In genomic region chr4:10346023-10346422, GRCh38 we compare ENCODE assay signal across 21 cellular contexts.
DNase-seq lines count a peak whose midpoint lies in the region; ATAC-seq, FAIRE-seq and TF ChIP-seq lines count a peak whose summit lies in the region.
"Had no signal": no experiment of that assay in that cellular context is flagged by ENCODE, and none has a peak within 500 bp of the region (broad histone marks: within the 10 kb centered on the region; RNA-seq: fewer than 3 reads in every experiment).

No MANE protein-coding gene starts in this region.

- H3K36me3 ChIP-seq in BJ (ENCODE audit: control insufficient read depth, insufficient read depth, low read length) (no peaks in the 10 kb centered on the region), astrocyte (ENCODE audit: insufficient read depth, low read length) (no peaks in the 10 kb centered on the region), keratinocyte (ENCODE audit: control insufficient read depth in 2 of 2, extremely low read depth in 1 of 2, insufficient read depth in 2 of 2, low read length in 2 of 2) (no peaks in the 10 kb centered on the region), right atrium auricular region (no peaks in the 10 kb centered on the region)
- H3K36me3 ChIP-seq: neural progenitor cell, SJSA1 had no signal

- H3K4me3 Mint-ChIP-seq in astrocyte (ENCODE audit: unreplicated experiment), result no peak overlapping the region
- H3K4me3 Mint-ChIP-seq: activated CD8-positive, alpha-beta T cell treated with anti-CD3 and anti-CD28 coated beads for 36 hours; activated T-cell treated with anti-CD3 and anti-CD28 coated beads, Interleukin-2, amount 50 U/mL, for 24 hours; CD4-positive, CD25-positive, alpha-beta regulatory T cell; neural progenitor cell; stimulated activated memory B cell treated with anti-CD40 and anti-IgM and Interleukin-4, amounts not matched to agents 10 μg/mL and 1 μg/mL and 100 μg/mL, for 72 hours; WTC11 had no signal

- H3K27ac ChIP-seq in astrocyte (ENCODE audit: low read depth, low read length), result no peak overlapping the region
- H3K27ac ChIP-seq in keratinocyte (ENCODE audit: control insufficient read depth, insufficient read depth, low read length), result peak overlapping the region; percentile 62
- H3K27ac ChIP-seq in right atrium auricular region, result no peak overlapping the region
- H3K27ac ChIP-seq: neural progenitor cell, SJSA1 had no signal

- H2AFZ ChIP-seq in astrocyte (ENCODE audit: low read depth, low read length) (no peak overlapping the region), keratinocyte (ENCODE audit: control insufficient read depth, low read length) (no peak overlapping the region)
- H2AFZ ChIP-seq: neural progenitor cell had no signal

- no peaks in the 10 kb centered on the region for H3K9me1 ChIP-seq in keratinocyte (ENCODE audit: control insufficient read depth, extremely low read depth, insufficient read depth, low read length)

- ATAC-seq in activated CD4-positive, CD25-positive, alpha-beta regulatory T cell treated with anti-CD3 and anti-CD28 coated beads, Interleukin-2, amount 50 U/mL, for 24 hours, result no peak
- ATAC-seq: activated CD8-positive, alpha-beta T cell treated with anti-CD3 and anti-CD28 coated beads for 36 hours; stimulated activated memory B cell treated with anti-CD40 and anti-IgM and Interleukin-4, amounts not matched to agents 10 μg/mL and 1 μg/mL and 100 μg/mL, for 72 hours; WTC11 had no signal

- H3K9ac ChIP-seq in astrocyte (ENCODE audit: low read length) (no peak overlapping the region), keratinocyte (ENCODE audit: control insufficient read depth, extremely low read depth, insufficient read depth, low read length) (no peak overlapping the region)
- H3K9ac ChIP-seq: neural progenitor cell had no signal

- no peaks in the 10 kb centered on the region for H4K20me1 ChIP-seq in astrocyte (ENCODE audit: insufficient read depth, low read length)
- H4K20me1 ChIP-seq in keratinocyte (ENCODE audit: control insufficient read depth, extremely low read depth, insufficient read depth, low read length), result no peaks in the 10 kb centered on the region

- no peaks in the 10 kb centered on the region for H3K36me3 Mint-ChIP-seq in astrocyte (ENCODE audit: low read depth, unreplicated experiment)
- H3K36me3 Mint-ChIP-seq: CD4-positive, CD25-positive, alpha-beta regulatory T cell; neural progenitor cell; stimulated activated memory B cell treated with anti-CD40 and anti-IgM and Interleukin-4, amounts not matched to agents 10 μg/mL and 1 μg/mL and 100 μg/mL, for 72 hours; WTC11 had no signal

- CTCF ChIA-PET in BJ (lab: Yijun Ruan, JAX), result interaction anchor here (1.3 to 1.7 kb wide), 3 partner anchors 9 to 185 kb away, joined by 3 to 5 read pairs (median 4); no protein-coding TSS in a partner anchor

- no peak overlapping the region for H3K4me3 ChIP-seq in BJ (ENCODE audit: low read depth, low read length)
- no peak overlapping the region for H3K4me3 ChIP-seq in astrocyte (ENCODE audit: insufficient read depth, low read depth, low read length)
- H3K4me3 ChIP-seq in keratinocyte (ENCODE audit: control insufficient read depth in 2 of 3, extremely low read depth in 1 of 3, insufficient read depth in 2 of 3, low read depth in 1 of 3, low read length in 3 of 3), result no peak overlapping the region
- no peak overlapping the region for H3K4me3 ChIP-seq in right atrium auricular region
- H3K4me3 ChIP-seq: neural progenitor cell, SJSA1 had no signal

- H3K79me2 ChIP-seq in astrocyte (ENCODE audit: insufficient read depth, low read length), result no peaks in the 10 kb centered on the region
- H3K79me2 ChIP-seq in keratinocyte (ENCODE audit: control insufficient read depth, insufficient read depth, low read length), result no peaks in the 10 kb centered on the region

- H3K27me3 ChIP-seq in BJ (ENCODE audit: control insufficient read depth, insufficient read depth, low read length) (no peaks in the 10 kb centered on the region), astrocyte (ENCODE audit: insufficient read depth, low read length) (no peaks in the 10 kb centered on the region), keratinocyte (ENCODE audit: control insufficient read depth, extremely low read depth, insufficient read depth, low read length) (no peaks in the 10 kb centered on the region), right atrium auricular region (no peaks in the 10 kb centered on the region)
- H3K27me3 ChIP-seq: neural progenitor cell, SJSA1 had no signal

- peak; percentile 4 for DNase-seq in BJ (ENCODE audit: low read depth)
- peak; percentile 52 for DNase-seq in HPDE6-E6E7 (ENCODE audit: extremely low spot score)
- DNase-seq in astrocyte (ENCODE audit: low read depth), result no peak
- peak; percentile 44 for DNase-seq in keratinocyte (ENCODE audit: low read depth, low spot score)
- DNase-seq in right atrium auricular region (ENCODE audit: low spot score), result no peak
- DNase-seq in SKM-1 treated with dmso at 0.1 percent for 144 hours (lab: John Stamatoyannopoulos, UW; ENCODE audit: unreplicated experiment), result no peak
- DNase-seq in NOMO-1 treated with dmso at 0.1 percent for 144 hours (lab: John Stamatoyannopoulos, UW; ENCODE audit: unreplicated experiment), result no peak
- DNase-seq: activated CD8-positive, alpha-beta T cell treated with anti-CD3 and anti-CD28 coated beads for 36 hours; activated naive CD4-positive, alpha-beta T cell; activated T-cell treated with anti-CD3 and anti-CD28 coated beads, Interleukin-2, amount 50 U/mL, for 24 hours; anterior cingulate cortex; CD4-positive, CD25-positive, alpha-beta regulatory T cell; HCEC 1CT; NCI-H2171; NCI-H748 treated with DMSO at 0.1 percent for 48 hours; T-helper 2 cell had no signal

- no peak overlapping the region for H3K4me2 ChIP-seq in astrocyte (ENCODE audit: low read length)
- H3K4me2 ChIP-seq in keratinocyte (ENCODE audit: control insufficient read depth, extremely low read depth, insufficient read depth, low read depth, low read length), result no peak overlapping the region
- H3K4me2 ChIP-seq: neural progenitor cell had no signal

- peaks cover 7% of the 10 kb centered on the region for H3K27me3 Mint-ChIP-seq in astrocyte (ENCODE audit: low read depth, unreplicated experiment)
- H3K27me3 Mint-ChIP-seq: CD4-positive, CD25-positive, alpha-beta regulatory T cell; stimulated activated memory B cell treated with anti-CD40 and anti-IgM and Interleukin-4, amounts not matched to agents 10 μg/mL and 1 μg/mL and 100 μg/mL, for 72 hours had no signal

- TF ChIP-seq CTCF in BJ (IDR thresholded peaks at IDR 0.05; ENCODE audit: insufficient read depth, low read depth, low read length), result no peak
- TF ChIP-seq CTCF in astrocyte (IDR thresholded peaks at IDR 0.05; ENCODE audit: insufficient read depth, low read depth, low read length), result no peak
- TF ChIP-seq CTCF in keratinocyte (optimal IDR thresholded peaks at IDR 0.05 in 1 of 3, IDR thresholded peaks at IDR 0.05 in 1 of 3, conservative IDR thresholded peaks at IDR 0.05 in 1 of 3; ENCODE audit: extremely low read depth in 1 of 3, insufficient read depth in 2 of 3, low read length in 3 of 3), result no peak
- TF ChIP-seq CTCF in right atrium auricular region (IDR thresholded peaks at IDR 0.05), result no peak

- H3K9me3 Mint-ChIP-seq in astrocyte (ENCODE audit: unreplicated experiment), result peaks cover 6% of the 10 kb centered on the region
- H3K9me3 Mint-ChIP-seq: activated CD8-positive, alpha-beta T cell treated with anti-CD3 and anti-CD28 coated beads for 36 hours; activated T-cell treated with anti-CD3 and anti-CD28 coated beads, Interleukin-2, amount 50 U/mL, for 24 hours; neural progenitor cell; stimulated activated memory B cell treated with anti-CD40 and anti-IgM and Interleukin-4, amounts not matched to agents 10 μg/mL and 1 μg/mL and 100 μg/mL, for 72 hours had no signal

- H3K27ac Mint-ChIP-seq in astrocyte (ENCODE audit: unreplicated experiment), result peak overlapping the region; percentile 36
- H3K27ac Mint-ChIP-seq: activated CD8-positive, alpha-beta T cell treated with anti-CD3 and anti-CD28 coated beads for 36 hours; activated T-cell treated with anti-CD3 and anti-CD28 coated beads, Interleukin-2, amount 50 U/mL, for 24 hours; CD4-positive, CD25-positive, alpha-beta regulatory T cell; neural progenitor cell; stimulated activated memory B cell treated with anti-CD40 and anti-IgM and Interleukin-4, amounts not matched to agents 10 μg/mL and 1 μg/mL and 100 μg/mL, for 72 hours; WTC11 had no signal

- POLR2A ChIA-PET in BJ (lab: Charles Lee), result interaction anchor here (1.0 kb wide), 1 partner anchor 228 kb away, joined by 3 read pairs; no protein-coding TSS in a partner anchor

- H3K4me1 ChIP-seq in astrocyte (ENCODE audit: insufficient read depth, low read length) (no peaks in the 10 kb centered on the region), keratinocyte (ENCODE audit: control insufficient read depth, extremely low read depth, insufficient read depth, low read length) (peaks cover 17% of the 10 kb centered on the region), right atrium auricular region (no peaks in the 10 kb centered on the region)
- H3K4me1 ChIP-seq: neural progenitor cell, SJSA1 had no signal

- dilution Hi-C loops in keratinocyte (cut with MboI; ENCODE audit: extremely low pct_ligation_motif_present, low sequenced_read_pairs), result no loop called here

- peak; percentile 45 for FAIRE-seq in astrocyte (lab: Jason Lieb, UNC)
- peak; percentile 99 for FAIRE-seq in keratinocyte (lab: Jason Lieb, UNC)

- no peaks in the 10 kb centered on the region for H3K9me3 ChIP-seq in astrocyte (ENCODE audit: insufficient read depth, low read depth, low read length)
- no peaks in the 10 kb centered on the region for H3K9me3 ChIP-seq in keratinocyte (ENCODE audit: control insufficient read depth, low read depth, low read length)
- H3K9me3 ChIP-seq in right atrium auricular region, result no peaks in the 10 kb centered on the region
- H3K9me3 ChIP-seq: SJSA1 had no signal

- peaks cover 21% of the 10 kb centered on the region for H3K4me1 Mint-ChIP-seq in astrocyte (ENCODE audit: low read depth, unreplicated experiment)
- H3K4me1 Mint-ChIP-seq: CD4-positive, CD25-positive, alpha-beta regulatory T cell; neural progenitor cell; stimulated activated memory B cell treated with anti-CD40 and anti-IgM and Interleukin-4, amounts not matched to agents 10 μg/mL and 1 μg/mL and 100 μg/mL, for 72 hours had no signal

Comparison
In these comparisons a context has a peak if more than half of its experiments do, and no peak if none do; other contexts are left out.
1. DNase-seq: peak in BJ (single experiment), HPDE6-E6E7 (single experiment) and keratinocyte (single experiment); none in astrocyte (single experiment), right atrium auricular region (single experiment), SKM-1 treated with dmso at 0.1 percent for 144 hours (single experiment) and NOMO-1 treated with dmso at 0.1 percent for 144 hours (single experiment).